In genomic region chr10:770975-771374, GRCh38 we compare ENCODE assay signal across 19 cellular contexts.
"Had no signal": no experiment of that assay in that cellular context is flagged by ENCODE, and none has a peak within 500 bp of the region (broad histone marks: within the 10 kb centered on the region; RNA-seq: fewer than 3 reads in every experiment).

No MANE protein-coding gene starts in this region.

- FAIRE-seq: frontal cortex had no signal

- H3K4me1 ChIP-seq: heart left ventricle, left lung, lower lobe of right lung, spleen had no signal

- H3K9me3 ChIP-seq: psoas muscle had no signal

- H3K27me3 ChIP-seq: dorsolateral prefrontal cortex, heart left ventricle, spleen had no signal

- H3K4me3 ChIP-seq: dorsolateral prefrontal cortex, heart left ventricle, left lung, lower lobe of right lung, psoas muscle, spleen had no signal

- H3K27ac ChIP-seq: dorsolateral prefrontal cortex, heart left ventricle, left lung, lower lobe of right lung, psoas muscle, spleen had no signal

- DNase-seq: cortex of kidney; dorsolateral prefrontal cortex; effector CD8-positive, alpha-beta T cell; hippocampal formation; kidney glomerular epithelial cell; lower lobe of right lung; mesenchymal stem cell; naive B cell; spleen; stimulated activated CD4-positive, alpha-beta T cell treated with anti-CD3 and anti-CD28 coated beads, Interleukin-15, amount 100 ng/mL, for 24 hours; stimulated activated CD4-positive, alpha-beta T cell treated with anti-CD3 and anti-CD28 coated beads, Interleukin-1b, Interleukin-23, amount 100 ng/mL, for 48 hours; stimulated activated CD4-positive, alpha-beta T cell treated with anti-CD3 and anti-CD28 coated beads, Interleukin-4, amount 100 ng/mL, for 24 hours; stimulated activated naive B cell treated with anti-CD40 and anti-IgM and Interleukin-4, amounts not matched to agents 10 μg/mL and 1 μg/mL and 100 μg/mL, for 72 hours; stimulated activated naive CD8-positive, alpha-beta T cell treated with anti-CD3 and anti-CD28 coated beads, Interleukin-15, amount 100 ng/mL, for 72 hours; substantia nigra had no signal

- H3K36me3 ChIP-seq: heart left ventricle, left lung, lower lobe of right lung, spleen had no signal
